Comparison of ENCODE assay signal across 18 cellular contexts in genomic region chr9:76863832-76864231, GRCh38.
"Had no signal": no experiment of that assay in that cellular context is flagged by ENCODE, and none has a peak within 500 bp of the region (broad histone marks: within the 10 kb centered on the region; RNA-seq: fewer than 3 reads in every experiment).

No MANE protein-coding gene starts in this region.

- H3K27me3 ChIP-seq: pancreas, thyroid gland had no signal

- H3K36me3 ChIP-seq: neutrophil, pancreas, prostate gland, spleen, thyroid gland had no signal

- H3K4me3 ChIP-seq: dorsolateral prefrontal cortex, lung, pancreas, prostate gland, skin epidermis, spleen, thyroid gland had no signal

- DNase-seq: central memory CD4-positive, alpha-beta T cell; dorsolateral prefrontal cortex; effector CD4-positive, alpha-beta T cell; foreskin melanocyte; head of caudate nucleus; naive B cell; pancreas; right cardiac atrium; spleen; stimulated activated CD4-positive, alpha-beta T cell treated with anti-CD3 and anti-CD28 coated beads, Interleukin-4, amount 100 ng/mL, for 4 hours; thyroid gland had no signal

- H3K4me1 ChIP-seq: pancreas, prostate gland, spleen, thyroid gland had no signal

- ATAC-seq: esophagus mucosa; left lobe of liver; pancreas; right cardiac atrium; stimulated activated memory B cell treated with anti-CD40 and anti-IgM and Interleukin-4, amounts not matched to agents 10 μg/mL and 1 μg/mL and 100 μg/mL, for 72 hours had no signal

- H3K27ac ChIP-seq: neutrophil, pancreas, prostate gland, skin epidermis, spleen, thyroid gland had no signal

- H3K9me3 ChIP-seq: neutrophil, pancreas, prostate gland, spleen, thyroid gland had no signal
